9 cellular contexts compared by ENCODE assay signal in the genomic region with DNA sequence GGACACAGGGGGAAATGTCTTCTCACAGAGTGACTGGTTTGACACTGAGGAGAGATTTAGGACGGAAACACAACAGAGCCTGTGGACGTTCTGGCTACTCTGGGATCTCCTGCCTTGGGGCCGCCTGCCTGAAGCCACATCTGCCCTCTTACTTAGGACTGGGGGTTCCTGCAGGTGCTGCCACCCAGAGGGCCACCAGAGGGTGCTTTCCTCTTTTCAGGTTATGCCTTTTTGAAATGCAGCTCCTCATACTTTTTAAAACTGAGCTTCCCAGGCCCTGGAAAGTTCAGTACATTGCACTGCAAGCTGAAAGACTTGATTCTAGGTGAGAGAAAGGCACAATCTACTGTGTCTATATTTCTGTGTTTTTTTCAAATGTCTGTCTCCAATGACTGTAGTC.
DNase-seq lines count a peak whose midpoint lies in the region; FAIRE-seq and TF ChIP-seq lines count a peak whose summit lies in the region.
"Had no signal": no experiment of that assay in that cellular context is flagged by ENCODE, and none has a peak within 500 bp of the region (broad histone marks: within the 10 kb centered on the region; RNA-seq: fewer than 3 reads in every experiment).

No MANE protein-coding gene starts in this region.

- H3K36me3 ChIP-seq in MM.1S (replicated peaks; ENCODE audit: insufficient read depth, low read length) (no peaks in the 10 kb centered on the region), bronchial epithelial cell (ENCODE audit: control insufficient read depth, insufficient read depth, low read length) (no peaks in the 10 kb centered on the region)

- peak; percentile 68 for TF ChIP-seq CTCF in MM.1S (IDR thresholded peaks at IDR 0.05; ENCODE audit: low read length)
- TF ChIP-seq CTCF in bronchial epithelial cell (IDR thresholded peaks at IDR 0.05; ENCODE audit: insufficient read depth, low read length, severe bottlenecking): peak; percentile 72

- no peak overlapping the region for H3K9ac ChIP-seq in MM.1S (ENCODE audit: low read length)

- H3K27ac Mint-ChIP-seq in activated naive CD4-positive, alpha-beta T cell treated with anti-CD3 and anti-CD28 coated beads for 36 hours: no peak overlapping the region
- no peak overlapping the region for H3K27ac Mint-ChIP-seq in activated naive CD4-positive, alpha-beta T cell treated with anti-CD3 and anti-CD28 coated beads, Interleukin-2, amount 10 ng/mL, durations not matched to agents 7 days and 5 days
- no peak overlapping the region for H3K27ac Mint-ChIP-seq in activated naive CD8-positive, alpha-beta T cell treated with anti-CD3 and anti-CD28 coated beads for 36 hours

- H3F3A ChIP-seq in MM.1S (ENCODE audit: insufficient read depth, low read length): no peaks in the 10 kb centered on the region

- H3K27me3 ChIP-seq in MM.1S (replicated peaks; ENCODE audit: insufficient read depth, low read length): no peaks in the 10 kb centered on the region
- H3K27me3 ChIP-seq in bronchial epithelial cell (ENCODE audit: control insufficient read depth, insufficient read depth, low read length): no peaks in the 10 kb centered on the region

- FAIRE-seq in bronchial epithelial cell (lab: Jason Lieb, UNC): no peak
- FAIRE-seq: G401.6 had no signal

- peak; percentile 24 for DNase-seq in activated naive CD4-positive, alpha-beta T cell treated with anti-CD3 and anti-CD28 coated beads for 36 hours
- DNase-seq in activated naive CD4-positive, alpha-beta T cell treated with anti-CD3 and anti-CD28 coated beads, Interleukin-2, amount 10 ng/mL, durations not matched to agents 7 days and 5 days: no peak
- DNase-seq in MM.1S (peak; percentile 46), bronchial epithelial cell (ENCODE audit: low read depth) (no peak), lung microvascular endothelial cell (ENCODE audit: low read depth in 2 of 2) (peak; percentile 45 to 64), AG08396 (ENCODE audit: low spot score) (no peak)
- DNase-seq in activated naive CD8-positive, alpha-beta T cell treated with anti-CD3 and anti-CD28 coated beads for 36 hours: no peak
- no peak for DNase-seq in central memory CD4-positive, alpha-beta T cell

- peaks cover 13% of the 10 kb centered on the region for H3K9me3 Mint-ChIP-seq in activated naive CD4-positive, alpha-beta T cell treated with anti-CD3 and anti-CD28 coated beads for 36 hours
- H3K9me3 Mint-ChIP-seq in activated naive CD4-positive, alpha-beta T cell treated with anti-CD3 and anti-CD28 coated beads, Interleukin-2, amount 10 ng/mL, durations not matched to agents 7 days and 5 days: peaks cover 15% of the 10 kb centered on the region
- peaks cover 5% of the 10 kb centered on the region for H3K9me3 Mint-ChIP-seq in activated naive CD8-positive, alpha-beta T cell treated with anti-CD3 and anti-CD28 coated beads for 36 hours

- H4K20me1 ChIP-seq in MM.1S (ENCODE audit: insufficient read depth, low read length): no peaks in the 10 kb centered on the region

- H2AFZ ChIP-seq in MM.1S (ENCODE audit: low read length): no peak overlapping the region

- H3K9me3 ChIP-seq in MM.1S (replicated peaks; ENCODE audit: insufficient read depth, low read length): no peaks in the 10 kb centered on the region

- no peak overlapping the region for H3K27ac ChIP-seq in MM.1S (ENCODE audit: low read length)

- no peak overlapping the region for H3K4me3 Mint-ChIP-seq in activated naive CD4-positive, alpha-beta T cell treated with anti-CD3 and anti-CD28 coated beads for 36 hours
- H3K4me3 Mint-ChIP-seq in activated naive CD4-positive, alpha-beta T cell treated with anti-CD3 and anti-CD28 coated beads, Interleukin-2, amount 10 ng/mL, durations not matched to agents 7 days and 5 days: no peak overlapping the region
- H3K4me3 Mint-ChIP-seq in activated naive CD8-positive, alpha-beta T cell treated with anti-CD3 and anti-CD28 coated beads for 36 hours: no peak overlapping the region

- no peak overlapping the region for H3K4me2 ChIP-seq in MM.1S (ENCODE audit: low read depth, low read length)

- intact Hi-C loops in activated naive CD4-positive, alpha-beta T cell treated with anti-CD3 and anti-CD28 coated beads for 36 hours (cut with micrococcal nuclease): no loop called here

- peaks cover 9% of the 10 kb centered on the region for H3K36me3 Mint-ChIP-seq in activated naive CD4-positive, alpha-beta T cell treated with anti-CD3 and anti-CD28 coated beads for 36 hours (ENCODE audit: low read depth)
- H3K36me3 Mint-ChIP-seq in activated naive CD4-positive, alpha-beta T cell treated with anti-CD3 and anti-CD28 coated beads, Interleukin-2, amount 10 ng/mL, durations not matched to agents 7 days and 5 days: no peaks in the 10 kb centered on the region
- H3K36me3 Mint-ChIP-seq in activated naive CD8-positive, alpha-beta T cell treated with anti-CD3 and anti-CD28 coated beads for 36 hours: peaks cover 7% of the 10 kb centered on the region

- no peaks in the 10 kb centered on the region for H3K27me3 Mint-ChIP-seq in activated naive CD4-positive, alpha-beta T cell treated with anti-CD3 and anti-CD28 coated beads for 36 hours (ENCODE audit: low read depth)
- H3K27me3 Mint-ChIP-seq in activated naive CD4-positive, alpha-beta T cell treated with anti-CD3 and anti-CD28 coated beads, Interleukin-2, amount 10 ng/mL, durations not matched to agents 7 days and 5 days: no peaks in the 10 kb centered on the region
- no peaks in the 10 kb centered on the region for H3K27me3 Mint-ChIP-seq in activated naive CD8-positive, alpha-beta T cell treated with anti-CD3 and anti-CD28 coated beads for 36 hours

- no peaks in the 10 kb centered on the region for H3K9me2 ChIP-seq in MM.1S (replicated peaks; ENCODE audit: insufficient read depth, low read length)

- no peaks in the 10 kb centered on the region for H3K4me1 ChIP-seq in MM.1S (ENCODE audit: low read length)

- H3K4me3 ChIP-seq in MM.1S (ENCODE audit: low read length): no peak overlapping the region
- no peak overlapping the region for H3K4me3 ChIP-seq in bronchial epithelial cell (ENCODE audit: low read depth, low read length)

- no peaks in the 10 kb centered on the region for H3K79me2 ChIP-seq in MM.1S (ENCODE audit: low read length)

- peaks cover 2% of the 10 kb centered on the region for H3K4me1 Mint-ChIP-seq in activated naive CD4-positive, alpha-beta T cell treated with anti-CD3 and anti-CD28 coated beads for 36 hours (ENCODE audit: low read depth)
- no peaks in the 10 kb centered on the region for H3K4me1 Mint-ChIP-seq in activated naive CD4-positive, alpha-beta T cell treated with anti-CD3 and anti-CD28 coated beads, Interleukin-2, amount 10 ng/mL, durations not matched to agents 7 days and 5 days
- H3K4me1 Mint-ChIP-seq in activated naive CD8-positive, alpha-beta T cell treated with anti-CD3 and anti-CD28 coated beads for 36 hours: no peaks in the 10 kb centered on the region

- CTCF ChIA-PET in activated naive CD4-positive, alpha-beta T cell treated with anti-CD3 and anti-CD28 coated beads for 36 hours (lab: Charles Lee): interaction anchor here (0.6 kb wide), 1 partner anchor 34 kb away, joined by 3 read pairs; no protein-coding TSS in a partner anchor
- CTCF ChIA-PET in activated naive CD4-positive, alpha-beta T cell treated with anti-CD3 and anti-CD28 coated beads, Interleukin-2, amount 10 ng/mL, durations not matched to agents 7 days and 5 days (lab: Charles Lee): no interaction called here

Comparison
In these comparisons a context has a peak if more than half of its experiments do, and no peak if none do; other contexts are left out.
1. DNase-seq: peak in activated naive CD4-positive, alpha-beta T cell treated with anti-CD3 and anti-CD28 coated beads for 36 hours (single experiment), MM.1S (single experiment) and lung microvascular endothelial cell (2 of 2); none in activated naive CD4-positive, alpha-beta T cell treated with anti-CD3 and anti-CD28 coated beads, Interleukin-2, amount 10 ng/mL, durations not matched to agents 7 days and 5 days (single experiment), bronchial epithelial cell (single experiment), activated naive CD8-positive, alpha-beta T cell treated with anti-CD3 and anti-CD28 coated beads for 36 hours (single experiment), central memory CD4-positive, alpha-beta T cell (single experiment) and AG08396 (single experiment).